12 cellular contexts compared by ENCODE assay signal in genomic region chr3:123446610-123447109, GRCh38. TPM values are rescaled to one million over a fixed set of nuclear protein-coding genes. Genes with fewer than 3 reads are reported as not detected.
DNase-seq lines count a peak whose midpoint lies in the region; ATAC-seq, FAIRE-seq and TF ChIP-seq lines count a peak whose summit lies in the region.
"Had no signal": no experiment of that assay in that cellular context is flagged by ENCODE, and none has a peak within 500 bp of the region (broad histone marks: within the 10 kb centered on the region; RNA-seq: fewer than 3 reads in every experiment).

No MANE protein-coding gene starts in this region.

- intact Hi-C loops in kidney (cut with DNase I) = no loop called here
- intact Hi-C loops in spleen (cut with DNase I; ENCODE audit: low total_unique reads) = no loop called here

- ATAC-seq in HG03378 (IDR thresholded peaks at IDR 0.05; ENCODE audit: unreplicated experiment) (no peak), HG03108 (IDR thresholded peaks at IDR 0.05; ENCODE audit: unreplicated experiment) (no peak)

- H3K27ac Mint-ChIP-seq in activated CD4-positive, alpha-beta memory T cell treated with anti-CD3 and anti-CD28 coated beads, Interleukin-2, amount 10 ng/mL, durations not matched to agents 7 days and 5 days = no peak overlapping the region

- peaks cover 0 to 91% (median 43%) of the 10 kb centered on the region in 7 donors for H3K27me3 ChIP-seq in spleen (replicated peaks in 1 of 7)

- TF ChIP-seq POLR2A in spleen (IDR thresholded peaks at IDR 0.05) = no peak

- peak overlapping the region; percentile 16 for H3K4me3 Mint-ChIP-seq in activated CD4-positive, alpha-beta memory T cell treated with anti-CD3 and anti-CD28 coated beads, Interleukin-2, amount 10 ng/mL, durations not matched to agents 7 days and 5 days

- H3K4me1 Mint-ChIP-seq in activated CD4-positive, alpha-beta memory T cell treated with anti-CD3 and anti-CD28 coated beads, Interleukin-2, amount 10 ng/mL, durations not matched to agents 7 days and 5 days = peaks cover 9% of the 10 kb centered on the region

- no peaks in the 10 kb centered on the region for H3K36me3 Mint-ChIP-seq in activated CD4-positive, alpha-beta memory T cell treated with anti-CD3 and anti-CD28 coated beads, Interleukin-2, amount 10 ng/mL, durations not matched to agents 7 days and 5 days (ENCODE audit: low read depth)

- FAIRE-seq in kidney (lab: Jason Lieb, UNC) = no peak
- FAIRE-seq: endometrium, HTR-8/SVneo had no signal

- H3K4me3 ChIP-seq in kidney (ENCODE audit: low read length in 2 of 2) (peak overlapping the region; percentile 37 to 55), spleen (peak overlapping the region; percentile 16 to 73 (median 42))
- H3K4me3 ChIP-seq: SJCRH30 had no signal

- no peaks in the 10 kb centered on the region for H3K9me3 Mint-ChIP-seq in activated CD4-positive, alpha-beta memory T cell treated with anti-CD3 and anti-CD28 coated beads, Interleukin-2, amount 10 ng/mL, durations not matched to agents 7 days and 5 days

- 66 to 88% (median 80%) methylated on average over 6 of the region's 6 CpGs for WGBS in spleen, 5 donors

- H3K9me3 ChIP-seq in kidney (ENCODE audit: control insufficient read depth in 1 of 2, low read length in 2 of 2) (no peaks in the 10 kb centered on the region), spleen (no peaks in the 10 kb centered on the region)
- H3K9me3 ChIP-seq: SJCRH30 had no signal

- POLR2A ChIA-PET in activated CD4-positive, alpha-beta memory T cell treated with anti-CD3 and anti-CD28 coated beads, Interleukin-2, amount 10 ng/mL, durations not matched to agents 7 days and 5 days (lab: Charles Lee) = no interaction called here

- peak overlapping the region; percentile 23 to 46 for H3K9ac ChIP-seq in kidney (ENCODE audit: low read length in 2 of 2)

- H3K27me3 Mint-ChIP-seq in activated CD4-positive, alpha-beta memory T cell treated with anti-CD3 and anti-CD28 coated beads, Interleukin-2, amount 10 ng/mL, durations not matched to agents 7 days and 5 days = peaks cover 56% of the 10 kb centered on the region

- DNase-seq in GM10266 (ENCODE audit: extremely low spot score) (peak; percentile 32), kidney (no peak), spleen (peak; percentile 44), NCI-H2227 (lab: John Stamatoyannopoulos, UW; ENCODE audit: unreplicated experiment) (no peak)
- DNase-seq in activated CD4-positive, alpha-beta memory T cell treated with anti-CD3 and anti-CD28 coated beads, Interleukin-2, amount 10 ng/mL, durations not matched to agents 7 days and 5 days = no peak
- DNase-seq: NCI-H1105, NCI-H69, SJCRH30 had no signal

- H3K4me1 ChIP-seq in kidney (ENCODE audit: control insufficient read depth in 1 of 2, insufficient read depth in 1 of 2, low read depth in 1 of 2, low read length in 2 of 2) (peaks cover 0 to 5% of the 10 kb centered on the region in 2 donors), spleen (peaks cover 0 to 28% (median 22%) of the 10 kb centered on the region in 6 donors)
- H3K4me1 ChIP-seq: SJCRH30 had no signal

- CTCF ChIA-PET in activated CD4-positive, alpha-beta memory T cell treated with anti-CD3 and anti-CD28 coated beads, Interleukin-2, amount 10 ng/mL, durations not matched to agents 7 days and 5 days (lab: Charles Lee) = interaction anchor here (1.5 to 4.6 kb wide), 2 partner anchors 11 to 113 kb away, joined by 3 to 27 read pairs; no protein-coding TSS in a partner anchor

- H3K27ac ChIP-seq in kidney (ENCODE audit: low read depth in 2 of 2, low read length in 2 of 2) (no peak overlapping the region), spleen (peak overlapping the region in 5 of 8 donors; percentile 8 to 81 (median 78))
- H3K27ac ChIP-seq: SJCRH30 had no signal

- TF ChIP-seq CTCF in GM10266 (IDR thresholded peaks at IDR 0.05; ENCODE audit: control insufficient read depth, insufficient read depth, low read depth, missing control alignments) = no peak
- no peak for TF ChIP-seq CTCF in kidney (IDR thresholded peaks at IDR 0.05; ENCODE audit: borderline replicate concordance, extremely low read depth, insufficient read depth)
- no peak for TF ChIP-seq CTCF in spleen (IDR thresholded peaks at IDR 0.05 in 8 of 11, conservative IDR thresholded peaks at IDR 0.05 in 3 of 11)

- no peaks in the 10 kb centered on the region for H3K36me3 ChIP-seq in kidney (ENCODE audit: control insufficient read depth in 1 of 2, insufficient read depth in 2 of 2, low read length in 2 of 2)
- H3K36me3 ChIP-seq in spleen = no peaks in the 10 kb centered on the region
- H3K36me3 ChIP-seq: SJCRH30 had no signal

RNA-seq across cellular contexts. Expression of gene ADCY5, which starts 2.2 kb away (rescaled TPM):
- total RNA-seq in activated CD4-positive, alpha-beta memory T cell treated with anti-CD3 and anti-CD28 coated beads, Interleukin-2, amount 10 ng/mL, durations not matched to agents 7 days and 5 days = not detected
- total RNA-seq in kidney = 33.6 TPM
- 7.1 TPM for polyA plus RNA-seq in kidney (ENCODE audit: insufficient read depth, low read depth, low replicate concordance)
- total RNA-seq in spleen = 10 to 100 TPM in 6 of 7 donors, 1 to 10 TPM in 1; 9.5 to 20.6 (median 13.8) TPM
- polyA plus RNA-seq in spleen = 1 to 10 TPM; 1.7 to 3.7 (median 2.0) TPM

Comparison
In these comparisons a context has a peak if more than half of its experiments do, and no peak if none do; other contexts are left out.
1. DNase-seq: peak in GM10266 (single experiment) and spleen (single experiment); none in activated CD4-positive, alpha-beta memory T cell treated with anti-CD3 and anti-CD28 coated beads, Interleukin-2, amount 10 ng/mL, durations not matched to agents 7 days and 5 days (single experiment), kidney (single experiment) and NCI-H2227 (single experiment).
2. H3K27ac ChIP-seq: peak in spleen (5 of 8); none in kidney (0 of 2).
3. RNA of gene ADCY5, which starts 2.2 kb away (total RNA-seq): 33.6 TPM in kidney (single experiment) and 9.5 to 20.6 TPM in spleen; not detected in activated CD4-positive, alpha-beta memory T cell treated with anti-CD3 and anti-CD28 coated beads, Interleukin-2, amount 10 ng/mL, durations not matched to agents 7 days and 5 days; every median in the first group is over 10 times any median in the second.